ENCODE assay signal across 29 cellular contexts in the genomic region with DNA sequence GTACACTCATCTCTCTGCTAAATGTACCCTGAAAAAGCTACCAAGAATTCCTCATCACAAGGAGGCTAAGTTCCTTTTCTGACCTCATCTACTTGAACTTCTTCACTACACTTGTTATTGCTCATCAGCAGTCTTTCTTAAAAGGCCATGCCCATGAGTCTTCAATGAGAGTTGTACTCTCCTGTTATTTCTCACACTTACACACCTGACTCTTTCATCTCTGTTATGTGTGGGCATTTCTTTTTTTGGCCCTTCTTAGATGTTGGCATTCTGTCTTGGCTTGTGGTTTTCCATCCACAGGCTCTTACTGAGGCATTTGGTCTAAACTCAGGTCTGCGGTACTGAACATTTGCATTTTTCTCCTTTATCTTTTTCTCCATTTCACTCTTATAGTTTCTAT. TPM values are rescaled to one million over a fixed set of nuclear protein-coding genes. Genes with fewer than 3 reads are reported as not detected.
A peak's percentile ranks its signal among the peaks of the same experiment; 100 is the strongest.
DNase-seq lines count a peak whose midpoint lies in the region; ATAC-seq and TF ChIP-seq lines count a peak whose summit lies in the region.
"Had no signal": no experiment of that assay in that cellular context is flagged by ENCODE, and none has a peak within 500 bp of the region (broad histone marks: within the 10 kb centered on the region; RNA-seq: fewer than 3 reads in every experiment).

No MANE protein-coding gene starts in this region.

- DNase-seq in activated T-cell treated with anti-CD3 and anti-CD28 coated beads, Interleukin-2, amount 50 U/mL, for 4 hours, result no peak
- DNase-seq in activated T-cell treated with anti-CD3 and anti-CD28 coated beads, Interleukin-2, amount 50 U/mL, for 1 hour, result no peak
- no peak for DNase-seq in chondrocyte (ENCODE audit: low spot score)
- DNase-seq in HT-29 (ENCODE audit: low spot score), result no peak
- DNase-seq in EL, result no peak
- DNase-seq: activated naive CD4-positive, alpha-beta T cell; amygdala; CD4-positive, alpha-beta memory T cell; GM23248; KBM-7; NCI-H1105 treated with DMSO at 0.1 percent for 48 hours; NCI-H1930; NCI-H526 treated with DMSO at 0.1 percent for 48 hours; pancreas; Peyer's patch; retina; SHP77 treated with DMSO at 0.1 percent for 48 hours; small intestine; T1000; WERI-Rb-1 had no signal

- peak; percentile 79 to 85 for ATAC-seq in activated T-cell treated with anti-CD3 and anti-CD28 coated beads, Interleukin-2, amount 50 U/mL, for 4 hours
- ATAC-seq in GM18870 (IDR thresholded peaks at IDR 0.05; ENCODE audit: unreplicated experiment), result peak; percentile 79
- peak; percentile 67 for ATAC-seq in HG03060 (IDR thresholded peaks at IDR 0.05; ENCODE audit: low read depth, unreplicated experiment)
- ATAC-seq in stimulated activated memory B cell treated with anti-CD40 and anti-IgM and Interleukin-4, amounts not matched to agents 10 μg/mL and 1 μg/mL and 100 μg/mL, for 72 hours, result peak; percentile 75
- ATAC-seq: pancreas had no signal

- H3K9me3 Mint-ChIP-seq in activated T-cell treated with anti-CD3 and anti-CD28 coated beads, Interleukin-2, amount 50 U/mL, for 4 hours, result no peaks in the 10 kb centered on the region
- peaks cover 5% of the 10 kb centered on the region for H3K9me3 Mint-ChIP-seq in stimulated activated memory B cell treated with anti-CD40 and anti-IgM and Interleukin-4, amounts not matched to agents 10 μg/mL and 1 μg/mL and 100 μg/mL, for 72 hours
- H3K9me3 Mint-ChIP-seq in chondrocyte (ENCODE audit: low read depth), result peaks cover 5% of the 10 kb centered on the region

- H3K4me3 Mint-ChIP-seq in activated T-cell treated with anti-CD3 and anti-CD28 coated beads, Interleukin-2, amount 50 U/mL, for 4 hours, result no peak overlapping the region
- H3K4me3 Mint-ChIP-seq in stimulated activated memory B cell treated with anti-CD40 and anti-IgM and Interleukin-4, amounts not matched to agents 10 μg/mL and 1 μg/mL and 100 μg/mL, for 72 hours, result no peak overlapping the region
- H3K4me3 Mint-ChIP-seq in chondrocyte (ENCODE audit: unreplicated experiment), result no peak overlapping the region
- H3K4me3 Mint-ChIP-seq: CD4-positive, alpha-beta memory T cell; neural crest cell; stimulated activated naive CD8-positive, alpha-beta T cell treated with anti-CD3 and anti-CD28 coated beads, Interleukin-15, Interleukin-2, amounts not matched to agents 100 ng/mL and 50 ng/mL, for 24 hours had no signal

- no peaks in the 10 kb centered on the region for H3K4me1 Mint-ChIP-seq in activated T-cell treated with anti-CD3 and anti-CD28 coated beads, Interleukin-2, amount 50 U/mL, for 4 hours (ENCODE audit: low read depth)
- H3K4me1 Mint-ChIP-seq in stimulated activated memory B cell treated with anti-CD40 and anti-IgM and Interleukin-4, amounts not matched to agents 10 μg/mL and 1 μg/mL and 100 μg/mL, for 72 hours, result no peaks in the 10 kb centered on the region
- no peaks in the 10 kb centered on the region for H3K4me1 Mint-ChIP-seq in chondrocyte (ENCODE audit: low read depth)
- H3K4me1 Mint-ChIP-seq: CD4-positive, alpha-beta memory T cell; neural crest cell had no signal

- no peak overlapping the region for H3K27ac Mint-ChIP-seq in stimulated activated memory B cell treated with anti-CD40 and anti-IgM and Interleukin-4, amounts not matched to agents 10 μg/mL and 1 μg/mL and 100 μg/mL, for 72 hours
- no peak overlapping the region for H3K27ac Mint-ChIP-seq in chondrocyte (ENCODE audit: unreplicated experiment)
- H3K27ac Mint-ChIP-seq: CD4-positive, alpha-beta memory T cell; stimulated activated naive CD8-positive, alpha-beta T cell treated with anti-CD3 and anti-CD28 coated beads, Interleukin-15, Interleukin-2, amounts not matched to agents 100 ng/mL and 50 ng/mL, for 24 hours had no signal

- H3K36me3 Mint-ChIP-seq in activated T-cell treated with anti-CD3 and anti-CD28 coated beads, Interleukin-2, amount 50 U/mL, for 4 hours (ENCODE audit: insufficient read depth), result no peaks in the 10 kb centered on the region
- no peaks in the 10 kb centered on the region for H3K36me3 Mint-ChIP-seq in stimulated activated memory B cell treated with anti-CD40 and anti-IgM and Interleukin-4, amounts not matched to agents 10 μg/mL and 1 μg/mL and 100 μg/mL, for 72 hours
- H3K36me3 Mint-ChIP-seq in chondrocyte (ENCODE audit: low read depth), result no peaks in the 10 kb centered on the region
- H3K36me3 Mint-ChIP-seq: CD4-positive, alpha-beta memory T cell had no signal

- peaks cover 5% of the 10 kb centered on the region for H3K27me3 Mint-ChIP-seq in activated T-cell treated with anti-CD3 and anti-CD28 coated beads, Interleukin-2, amount 50 U/mL, for 4 hours (ENCODE audit: low read depth)
- H3K27me3 Mint-ChIP-seq in stimulated activated memory B cell treated with anti-CD40 and anti-IgM and Interleukin-4, amounts not matched to agents 10 μg/mL and 1 μg/mL and 100 μg/mL, for 72 hours, result peaks cover 24% of the 10 kb centered on the region
- H3K27me3 Mint-ChIP-seq in chondrocyte (ENCODE audit: low read depth), result peaks cover 7% of the 10 kb centered on the region

- no peak for TF ChIP-seq CTCF in chondrocyte (IDR thresholded peaks at IDR 0.05)

RNA-seq across cellular contexts. Expression of a gene that starts 10.7 kb away (rescaled TPM):
- not detected for total RNA-seq in activated T-cell treated with anti-CD3 and anti-CD28 coated beads, Interleukin-2, amount 50 U/mL, for 4 hours
- not detected in 3 replicates for total RNA-seq in chondrocyte
- not detected in 2 replicates for total RNA-seq in HT-29 (2014; rRNA removed; shearing (Covaris generic))
- total RNA-seq: A673, endothelial cell of umbilical vein, glomerular endothelial cell, GM23248, MCF 10A, neural crest cell, pancreas, Peyer's patch had no signal

RNA-seq across cellular contexts. Expression of a gene that starts 31.5 kb away (rescaled TPM):
- total RNA-seq in activated T-cell treated with anti-CD3 and anti-CD28 coated beads, Interleukin-2, amount 50 U/mL, for 4 hours, result under 1 TPM in 1 of 3 donors, not detected in 2; 0.11 TPM
- not detected in 3 replicates for total RNA-seq in chondrocyte
- total RNA-seq in HT-29 (2014; rRNA removed; shearing (Covaris generic)), result not detected in 2 replicates
- total RNA-seq: A673, endothelial cell of umbilical vein, glomerular endothelial cell, GM23248, MCF 10A, neural crest cell, pancreas, Peyer's patch had no signal
